Comparison of ENCODE assay signal across 8 cellular contexts in the genomic region with DNA sequence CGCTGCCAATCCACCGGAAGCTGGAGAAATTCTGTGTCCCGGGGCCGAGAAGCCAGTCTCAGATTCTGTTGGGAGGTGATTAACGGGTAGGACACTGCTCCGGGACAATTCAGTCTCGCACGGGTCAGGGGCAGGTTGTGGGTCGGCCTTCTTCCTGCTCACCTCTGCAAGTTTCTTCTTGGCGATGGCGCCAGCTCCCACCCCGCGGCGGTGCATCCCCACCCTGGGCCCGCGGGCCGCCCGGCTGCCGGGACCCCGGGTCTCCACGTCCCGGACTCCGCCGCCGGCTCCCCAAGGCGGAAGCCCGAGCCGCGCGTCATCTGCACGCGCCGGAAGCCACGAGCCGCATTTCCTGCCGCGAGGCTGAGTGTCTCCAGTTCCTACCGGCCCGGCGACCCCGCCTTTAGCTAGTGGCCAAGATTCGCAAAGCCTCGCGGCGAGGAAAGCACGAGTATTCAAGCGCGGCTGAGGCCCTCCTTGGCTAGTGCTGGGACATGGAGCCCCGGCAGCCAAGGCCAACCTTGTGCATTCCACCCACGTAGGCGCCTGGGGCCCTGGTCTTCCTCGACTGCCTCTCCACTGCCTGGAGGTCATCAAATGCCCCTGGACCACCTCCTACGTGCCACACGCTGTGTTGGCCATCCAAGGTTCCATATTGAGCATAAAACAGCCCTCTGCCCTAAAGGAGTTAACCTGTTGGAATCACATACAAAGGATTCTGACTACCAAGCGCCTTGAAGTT. TPM values are rescaled to one million over a fixed set of nuclear protein-coding genes. Genes with fewer than 3 reads are reported as not detected.
DNase-seq lines count a peak whose midpoint lies in the region; ATAC-seq and TF ChIP-seq lines count a peak whose summit lies in the region.

A gene with protein sequence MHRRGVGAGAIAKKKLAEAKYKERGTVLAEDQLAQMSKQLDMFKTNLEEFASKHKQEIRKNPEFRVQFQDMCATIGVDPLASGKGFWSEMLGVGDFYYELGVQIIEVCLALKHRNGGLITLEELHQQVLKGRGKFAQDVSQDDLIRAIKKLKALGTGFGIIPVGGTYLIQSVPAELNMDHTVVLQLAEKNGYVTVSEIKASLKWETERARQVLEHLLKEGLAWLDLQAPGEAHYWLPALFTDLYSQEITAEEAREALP (minus strand): TSS at position 324 of the 742 bp plus-strand sequence. CDS start 108 bp downstream, at position 216.

- CTCF ChIA-PET in AG04450 (lab: Charles Lee): interaction anchor here (0.6 to 1.3 kb wide), 3 partner anchors 72 to 86 kb away, joined by 3 read pairs; no protein-coding TSS in a partner anchor

- POLR2A ChIA-PET in AG04450 (lab: Yijun Ruan, JAX): interaction anchor here (0.6 to 1.9 kb wide), 11 partner anchors 16 to 202 kb away, joined by 3 to 25 read pairs (median 4); a partner anchor contains a TSS

- H3K36me3 ChIP-seq in spleen: peaks cover 0 to 31% (median 14%) of the 10 kb centered on the region in 6 donors

- TF ChIP-seq CTCF in AG04450 (IDR thresholded peaks at IDR 0.05; ENCODE audit: low read depth, low read length) (no peak), spleen (IDR thresholded peaks at IDR 0.05 in 8 of 11, conservative IDR thresholded peaks at IDR 0.05 in 3 of 11) (no peak)

- peak; percentile 80 for ATAC-seq in HG03196 (IDR thresholded peaks at IDR 0.05; ENCODE audit: unreplicated experiment)

- DNase-seq in AG04450 (ENCODE audit: low read depth, low spot score): peak; percentile 69
- peak; percentile 92 for DNase-seq in NCI-H345 (lab: John Stamatoyannopoulos, UW)
- DNase-seq in activated CD4-positive, CD25-positive, alpha-beta regulatory T cell (lab: John Stamatoyannopoulos, UW): peak; percentile 77 to 90 (median 86)
- DNase-seq in caudate nucleus (lab: John Stamatoyannopoulos, UW): peak; percentile 20 to 91 (median 80)
- DNase-seq in inferior parietal cortex (ENCODE audit: extremely low spot score): peak; percentile 94
- peak; percentile 98 for DNase-seq in spleen

- peak; percentile 97 for TF ChIP-seq POLR2A in GM18951 (IDR thresholded peaks at IDR 0.05; ENCODE audit: extremely low read depth, insufficient read depth, insufficient read length)
- peak in 2 of 3 donors; percentile 32 to 75 for TF ChIP-seq POLR2A in spleen (IDR thresholded peaks at IDR 0.05)

- in situ Hi-C loops in GM18951 (cut with MboI; ENCODE audit: low sequenced_read_pairs, unreplicated experiment): no loop called here

- WGBS in spleen, 5 donors: 3 to 6% (median 3%) methylated on average over 24 to 55 of the region's 55 CpGs

- H3K4me3 ChIP-seq in AG04450 (ENCODE audit: low read depth, low read length): peak within 1 kb of the TSS; percentile 95
- peak within 1 kb of the TSS; percentile 74 to 86 (median 80) for H3K4me3 ChIP-seq in spleen

- peak within 1 kb of the TSS; percentile 91 for H3K27ac ChIP-seq in AG04450 (ENCODE audit: low read depth, low read length)
- peak within 1 kb of the TSS; percentile 79 for H3K27ac ChIP-seq in caudate nucleus (ENCODE audit: low read depth, low read length)
- peak within 1 kb of the TSS; percentile 87 to 96 (median 92) for H3K27ac ChIP-seq in spleen

- peaks cover 12 to 38% (median 29%) of the 10 kb centered on the region in 6 donors for H3K4me1 ChIP-seq in spleen

- intact Hi-C loops in spleen (cut with DNase I; ENCODE audit: low total_unique reads): no loop called here

- H3K27me3 ChIP-seq in AG04450 (ENCODE audit: control insufficient read depth, insufficient read depth, low read length) (no peaks in the 10 kb centered on the region), spleen (replicated peaks in 1 of 7) (peaks cover 0 to 5% (median 0%) of the 10 kb centered on the region in 7 donors)

- H3K9me3 ChIP-seq in AG04450 (ENCODE audit: control insufficient read depth, insufficient read depth, low read length) (no peaks in the 10 kb centered on the region), spleen (no peaks in the 10 kb centered on the region)

RNA-seq across cellular contexts. Expression of the gene that starts here (rescaled TPM):
- polyA plus RNA-seq in AG04450 (2011; rRNA removed) (116 and 119 TPM in 2 replicates), spleen (100 to 1,000 TPM in 2 of 3 donors, 10 to 100 TPM in 1; 99.6 to 129 (median 104) TPM)
- polyA minus RNA-seq in AG04450 (2011; rRNA and poly(A)+ RNA removed): 104 and 105 TPM in 2 replicates
- 10 to 100 TPM; 55.9 to 83.5 (median 67.7) TPM for total RNA-seq in spleen

Comparison
In these comparisons a context has a peak if more than half of its experiments do, and no peak if none do; other contexts are left out.
1. Peak in every context shown above with its lines: DNase-seq, ATAC-seq, H3K4me3 ChIP-seq and H3K27ac ChIP-seq.